Comparison of ENCODE assay signal across 8 cellular contexts in genomic region chr9:63817622-63818518, GRCh38.
DNase-seq lines count a peak whose midpoint lies in the region; ATAC-seq and TF ChIP-seq lines count a peak whose summit lies in the region.

No MANE protein-coding gene starts in this region.

- H3K27ac ChIP-seq in A673 (ENCODE audit: low read depth, low read length, poor library complexity, severe bottlenecking) (no peak overlapping the region), foreskin keratinocyte (no peak overlapping the region), osteoblast (ENCODE audit: low read depth, low read length) (no peak overlapping the region), thyroid gland (no peak overlapping the region)

- no peak overlapping the region for H2AFZ ChIP-seq in osteoblast (ENCODE audit: low read length)

- H3K9me3 ChIP-seq in A673 (ENCODE audit: low read depth, low read length, poor library complexity, severe bottlenecking) (peaks cover 7% of the 10 kb centered on the region), osteoblast (ENCODE audit: low read depth, low read length) (no peaks in the 10 kb centered on the region), thyroid gland (no peaks in the 10 kb centered on the region)

- peak; percentile 10 for DNase-seq in A673 (ENCODE audit: low spot score)
- DNase-seq in activated CD8-positive, alpha-beta memory T cell treated with anti-CD3 and anti-CD28 coated beads, Interleukin-2, amount 50 U/mL, for 48 hours, result peak; percentile 91
- DNase-seq in foreskin keratinocyte, result peak in 1 of 2 donors; percentile 69
- peak; percentile 84 for DNase-seq in osteoblast (ENCODE audit: insufficient read length, low spot score, missing footprints)
- peak; percentile 40 to 47 for DNase-seq in thyroid gland
- DNase-seq in NCI-H774 (lab: John Stamatoyannopoulos, UW), result no peak

- no peaks in the 10 kb centered on the region for H3K4me1 ChIP-seq in A673 (ENCODE audit: insufficient read depth, low read length, poor library complexity, severe bottlenecking)
- no peaks in the 10 kb centered on the region for H3K4me1 ChIP-seq in foreskin keratinocyte
- no peaks in the 10 kb centered on the region for H3K4me1 ChIP-seq in osteoblast (ENCODE audit: insufficient read depth, low read length)
- H3K4me1 ChIP-seq in thyroid gland, result no peaks in the 10 kb centered on the region

- H3K27me3 ChIP-seq in A673 (replicated peaks; ENCODE audit: insufficient read depth, low read depth, low read length, poor library complexity) (peaks cover 13% of the 10 kb centered on the region), foreskin keratinocyte (no peaks in the 10 kb centered on the region), osteoblast (ENCODE audit: insufficient read depth, low read length) (peaks cover 14% of the 10 kb centered on the region), thyroid gland (no peaks in the 10 kb centered on the region)

- H3K36me3 ChIP-seq in A673 (ENCODE audit: insufficient read depth, low read length, poor library complexity, severe bottlenecking) (no peaks in the 10 kb centered on the region), osteoblast (ENCODE audit: insufficient read depth, low read length) (no peaks in the 10 kb centered on the region), thyroid gland (no peaks in the 10 kb centered on the region)

- no peak for TF ChIP-seq CTCF in A673 (conservative IDR thresholded peaks at IDR 0.05; ENCODE audit: low read depth, low read length)
- TF ChIP-seq CTCF in foreskin keratinocyte (conservative IDR thresholded peaks at IDR 0.05), result no peak
- no peak for TF ChIP-seq CTCF in osteoblast (IDR thresholded peaks at IDR 0.05; ENCODE audit: extremely low read depth, low read depth, low read length)
- TF ChIP-seq CTCF in thyroid gland (IDR thresholded peaks at IDR 0.05), result no peak

- no peak for TF ChIP-seq POLR2A in thyroid gland (IDR thresholded peaks at IDR 0.05)

- no peak overlapping the region for H3K4me2 ChIP-seq in osteoblast (ENCODE audit: insufficient read depth, low read length)

- ATAC-seq in GM19395 (IDR thresholded peaks at IDR 0.05; ENCODE audit: unreplicated experiment) (peak; percentile 68), HG03469 (IDR thresholded peaks at IDR 0.05; ENCODE audit: unreplicated experiment) (peak; percentile 40), foreskin keratinocyte (peak; percentile 73)

- no peaks in the 10 kb centered on the region for H3K79me2 ChIP-seq in osteoblast (ENCODE audit: insufficient read depth, low read length)

- no TSS peak for BruUV-seq in A673 (replicated peaks; lab: Mats Ljungman, UMichigan)

- no peak overlapping the region for H3K4me3 ChIP-seq in A673 (ENCODE audit: low read depth, low read length, poor library complexity, severe bottlenecking)
- no peak overlapping the region for H3K4me3 ChIP-seq in osteoblast (ENCODE audit: insufficient read depth, low read length)
- no peak overlapping the region for H3K4me3 ChIP-seq in thyroid gland (replicated peaks in 1 of 3)

- intact Hi-C loops in A673 (cut with micrococcal nuclease; ENCODE audit: unreplicated experiment), result no loop called here
- intact Hi-C loops in thyroid gland (cut with DNase I), result no loop called here

- 24 to 31% methylated on average over 41 of the region's 41 CpGs for WGBS in thyroid gland, 2 donors

- POLR2A ChIA-PET in A673 (lab: Charles Lee; ENCODE audit: low non-redundant PET), result no interaction called here

- CTCF ChIA-PET in A673 (lab: Charles Lee), result no interaction called here

- H4K20me1 ChIP-seq in osteoblast (ENCODE audit: insufficient read depth, low read length), result no peaks in the 10 kb centered on the region
